ENCODE assay signal across 20 cellular contexts in genomic region chr5:2738156-2738699, GRCh38. TPM values are rescaled to one million over a fixed set of nuclear protein-coding genes. Genes with fewer than 3 reads are reported as not detected.
A peak's percentile ranks its signal among the peaks of the same experiment; 100 is the strongest.
DNase-seq lines count a peak whose midpoint lies in the region; ATAC-seq and TF ChIP-seq lines count a peak whose summit lies in the region.
"Had no signal": no experiment of that assay in that cellular context is flagged by ENCODE, and none has a peak within 500 bp of the region (broad histone marks: within the 10 kb centered on the region; RNA-seq: fewer than 3 reads in every experiment).

No MANE protein-coding gene starts in this region.

- H3K4me3 ChIP-seq in BLaER1 (0 out of 2 replicates have a peak overlapping the region, but pooled peaks have one; percentile 71), HAP-1 (no peak overlapping the region), coronary artery (no peak overlapping the region)
- H3K4me3 ChIP-seq: SK-N-MC had no signal

- in situ Hi-C loops in HAP-1 (cut with MboI; ENCODE audit: low sequenced_read_pairs) = no loop called here
- in situ Hi-C loops in KBM-7 (cut with MboI; ENCODE audit: low pct_unique_long_range_greater_than_20kb, low sequenced_read_pairs) = no loop called here

- no peak for TF ChIP-seq CTCF in coronary artery (IDR thresholded peaks at IDR 0.05)
- no peak for TF ChIP-seq CTCF in mesothelial cell of epicardium (IDR thresholded peaks at IDR 0.05; ENCODE audit: unreplicated experiment)

- H3K9ac ChIP-seq in BLaER1 = no peak overlapping the region

- peaks cover 15% of the 10 kb centered on the region for H3K4me1 Mint-ChIP-seq in mesothelial cell of epicardium

- peaks cover 22% of the 10 kb centered on the region for H3K27me3 ChIP-seq in BLaER1
- no peaks in the 10 kb centered on the region for H3K27me3 ChIP-seq in HAP-1 (ENCODE audit: low read depth)

- peaks cover 3% of the 10 kb centered on the region for H3K36me3 Mint-ChIP-seq in mesothelial cell of epicardium

- H3K4me3 Mint-ChIP-seq in mesothelial cell of epicardium = peak overlapping the region; percentile 36

- peak overlapping the region; percentile 77 for H3K4me2 ChIP-seq in BLaER1

- H4K20me1 ChIP-seq in BLaER1 = peaks cover 34% of the 10 kb centered on the region

- no peak for ATAC-seq in HG03175 (IDR thresholded peaks at IDR 0.05; ENCODE audit: unreplicated experiment)
- ATAC-seq: Panc1 had no signal

- H3K4me1 ChIP-seq in BLaER1 = peaks cover 22% of the 10 kb centered on the region
- H3K4me1 ChIP-seq in HAP-1 = peaks cover 19% of the 10 kb centered on the region

- peaks cover 85% of the 10 kb centered on the region for H3K27me3 Mint-ChIP-seq in mesothelial cell of epicardium (ENCODE audit: low read depth)

- H3K36me3 ChIP-seq in BLaER1 = peaks cover 23% of the 10 kb centered on the region
- H3K36me3 ChIP-seq in HAP-1 (replicated peaks) = no peaks in the 10 kb centered on the region

- DNase-seq in HAP-1 (ENCODE audit: low spot score in 2 of 2) (peak; percentile 78 to 85), coronary artery (ENCODE audit: low spot score) (peak; percentile 38), mesothelial cell of epicardium (ENCODE audit: low spot score in 2 of 2, unreplicated experiment in 2 of 2) (no peak), KBM-7 (no peak), activated gamma-delta T cell (lab: John Stamatoyannopoulos, UW) (no peak)
- DNase-seq in effector CD8-positive, alpha-beta T cell (lab: John Stamatoyannopoulos, UW) = no peak
- DNase-seq: Caco-2, DMS79 treated with DMSO at 0.1 percent for 48 hours, GF-D8, GOT3, IMR-90, MV-4-11, NCI-H1436, NCI-H2081 treated with DMSO at 0.1 percent for 48 hours, NCI-H69 had no signal

- no peaks in the 10 kb centered on the region for H3K9me3 Mint-ChIP-seq in mesothelial cell of epicardium

- no peak overlapping the region for H3K27ac ChIP-seq in BLaER1
- no peak overlapping the region for H3K27ac ChIP-seq in coronary artery
- H3K27ac ChIP-seq: SK-N-MC had no signal

- H3K9me3 ChIP-seq in BLaER1 (no peaks in the 10 kb centered on the region), HAP-1 (no peaks in the 10 kb centered on the region)
- H3K9me3 ChIP-seq: Caco-2 had no signal

- H3K27ac Mint-ChIP-seq in mesothelial cell of epicardium = no peak overlapping the region

RNA-seq across cellular contexts. Expression of gene IRX2, which starts 13.2 kb away (rescaled TPM):
- total RNA-seq in mesothelial cell of epicardium = 30.3 to 32.6 TPM (median 30.7 TPM) in 3 replicates
- total RNA-seq: A172 had no signal

Comparison
In these comparisons a context has a peak if more than half of its experiments do, and no peak if none do; other contexts are left out.
1. DNase-seq: peak in HAP-1 (2 of 2) and coronary artery (single experiment); none in mesothelial cell of epicardium (0 of 2), KBM-7 (single experiment), activated gamma-delta T cell (single experiment) and effector CD8-positive, alpha-beta T cell (single experiment).